Comparison of ENCODE assay signal across 1 cellular context in genomic region chr19:47230122-47230920, GRCh38.
TF ChIP-seq lines count a peak whose summit lies in the region.

No MANE protein-coding gene starts in this region.

TF ChIP-seq in K562, 482 proteins besides CTCF, POLR2A, EP300 and RAD21 (continued from another document and continues in another):
- no peak for TF ChIP-seq ARID3A (IDR thresholded peaks at IDR 0.05; ENCODE audit: borderline replicate concordance, low read depth, low read length)
- peak; percentile 47 for TF ChIP-seq GABPB1 (CRISPR knock-in tag; IDR thresholded peaks at IDR 0.05)
- no peak for TF ChIP-seq KLF13 (tag; IDR thresholded peaks at IDR 0.05; ENCODE audit: borderline replicate concordance, low read depth)
- no peak for TF ChIP-seq ZNF165 (CRISPR knock-in tag; IDR thresholded peaks at IDR 0.05; ENCODE audit: borderline replicate concordance)
- no peak for TF ChIP-seq IFI16 (CRISPR knock-in tag; IDR thresholded peaks at IDR 0.05)
- no peak for TF ChIP-seq ZNF586 (CRISPR knock-in tag; conservative IDR thresholded peaks at IDR 0.05)
- no peak for TF ChIP-seq CEBPB (tag; IDR thresholded peaks at IDR 0.05)
- no peak for TF ChIP-seq PHB2 (IDR thresholded peaks at IDR 0.05; ENCODE audit: low read depth)
- TF ChIP-seq PTTG1 (tag; IDR thresholded peaks at IDR 0.05; ENCODE audit: low read depth) = no peak
- no peak for TF ChIP-seq ZBTB8A (IDR thresholded peaks at IDR 0.05; ENCODE audit: partially characterized antibody)
- no peak for TF ChIP-seq ZNF512 (tag; IDR thresholded peaks at IDR 0.05)
- TF ChIP-seq ZKSCAN8 (CRISPR knock-in tag; IDR thresholded peaks at IDR 0.05) = no peak
- no peak for TF ChIP-seq CBFB (CRISPR knock-in tag; IDR thresholded peaks at IDR 0.05)
- peak; percentile 37; the same call in 1 of the 2 replicates for TF ChIP-seq SMARCE1 (IDR thresholded peaks at IDR 0.05)
- TF ChIP-seq SRSF3 (IDR thresholded peaks at IDR 0.05; ENCODE audit: insufficient read depth, low read length) = no peak
- no peak for TF ChIP-seq SPI1 (IDR thresholded peaks at IDR 0.05; ENCODE audit: borderline replicate concordance, low read depth, low read length)
- TF ChIP-seq PTBP1 (IDR thresholded peaks at IDR 0.05; ENCODE audit: low read depth, low read length) = 0 out of 2 replicates have a peak, but pooled peaks have one; percentile 76
- TF ChIP-seq AFF4 (CRISPR knock-in tag; IDR thresholded peaks at IDR 0.05) = peak; percentile 60
- no peak for TF ChIP-seq GTF2B (IDR thresholded peaks at IDR 0.05; ENCODE audit: extremely low read depth, insufficient read length)
- TF ChIP-seq SETDB1 (IDR thresholded peaks at IDR 0.05; ENCODE audit: low read length) = no peak
- TF ChIP-seq ZNF217 (CRISPR knock-in tag; IDR thresholded peaks at IDR 0.05) = no peak
- no peak for TF ChIP-seq ZBTB40 (IDR thresholded peaks at IDR 0.05)
- TF ChIP-seq ZBTB40 (CRISPR knock-in tag; IDR thresholded peaks at IDR 0.05) = no peak
- TF ChIP-seq ZNF280B (CRISPR knock-in tag; IDR thresholded peaks at IDR 0.05) = no peak
- TF ChIP-seq ZNF384 (IDR thresholded peaks at IDR 0.05; ENCODE audit: low read depth, low read length) = no peak
- TF ChIP-seq ZNF780A (CRISPR knock-in tag; IDR thresholded peaks at IDR 0.05) = 0 out of 2 replicates have a peak, but pooled peaks have one; percentile 42
- TF ChIP-seq CBX5 (IDR thresholded peaks at IDR 0.05; ENCODE audit: borderline replicate concordance, low read depth) = no peak; the same call in 1 of the 2 replicates
- TF ChIP-seq SAFB2 (IDR thresholded peaks at IDR 0.05; ENCODE audit: borderline replicate concordance, low read depth, low read length, severe bottlenecking) = no peak
- no peak for TF ChIP-seq ZNF76 (CRISPR knock-in tag; IDR thresholded peaks at IDR 0.05; ENCODE audit: borderline replicate concordance)
- TF ChIP-seq ZC3H4 (CRISPR knock-in tag; IDR thresholded peaks at IDR 0.05; ENCODE audit: borderline replicate concordance) = no peak; the same call in 1 of the 2 replicates
